In genomic region chr2:176156301-176156958, GRCh38 we compare ENCODE assay signal across 23 cellular contexts. TPM values are rescaled to one million over a fixed set of nuclear protein-coding genes. Genes with fewer than 3 reads are reported as not detected.
DNase-seq lines count a peak whose midpoint lies in the region; ATAC-seq, FAIRE-seq and TF ChIP-seq lines count a peak whose summit lies in the region.
"Had no signal": no experiment of that assay in that cellular context is flagged by ENCODE, and none has a peak within 500 bp of the region (broad histone marks: within the 10 kb centered on the region; RNA-seq: fewer than 3 reads in every experiment).

No MANE protein-coding gene starts in this region.

- TF ChIP-seq CTCF in heart left ventricle (IDR thresholded peaks at IDR 0.05) (no peak), nephron progenitor cell (IDR thresholded peaks at IDR 0.05) (no peak), Peyer's patch (IDR thresholded peaks at IDR 0.05) (no peak), HepG2 (CRISPR knock-in tag; IDR thresholded peaks at IDR 0.05) (no peak)

- ATAC-seq in heart left ventricle (no peak), HepG2 (no peak)
- ATAC-seq: lower lobe of right lung, right cardiac atrium had no signal

- intact Hi-C loops in cardiac septum (cut with DNase I) (loop anchor here (2.0 kb wide), 1 partner anchor 14 kb away; no protein-coding TSS in a partner anchor), heart left ventricle (cut with DNase I) (loop anchor here in 1 of 10 donors (10.0 kb wide), 1 partner anchor 108 kb away; the partner anchor contains the start of gene MTX2), HepG2 (cut with micrococcal nuclease; ENCODE audit: unreplicated experiment) (no loop called here)

- peaks cover 82% of the 10 kb centered on the region for H3K4me1 Mint-ChIP-seq in nephron progenitor cell

- H3K9ac ChIP-seq in HepG2 (ENCODE audit: insufficient read depth, low read depth, low read length) = no peak overlapping the region

- H3K4me3 Mint-ChIP-seq in nephron progenitor cell = peak overlapping the region; percentile 88

- H3K9me3 ChIP-seq in heart left ventricle = no peaks in the 10 kb centered on the region
- H3K9me3 ChIP-seq in Peyer's patch = no peaks in the 10 kb centered on the region
- no peaks in the 10 kb centered on the region for H3K9me3 ChIP-seq in HepG2 (ENCODE audit: low read length)
- H3K9me3 ChIP-seq: lower lobe of right lung had no signal

- no peaks in the 10 kb centered on the region for H3K27me3 Mint-ChIP-seq in nephron progenitor cell (ENCODE audit: low read depth, poor library complexity)

- DNase-seq in cardiac septum (ENCODE audit: low spot score) (peak; percentile 33), heart left ventricle (no peak), ecto neural progenitor cell (ENCODE audit: low spot score) (peak; percentile 38), nephron progenitor cell (no peak), Peyer's patch (no peak), HepG2 (ENCODE audit: low spot score) (no peak), Ammon's horn (ENCODE audit: low spot score) (no peak), NCI-H446 treated with DMSO at 0.1 percent for 48 hours (lab: John Stamatoyannopoulos, UW) (no peak)
- DNase-seq: activated CD8-positive, alpha-beta memory T cell treated with anti-CD3 and anti-CD28 coated beads, Interleukin-2, amount 50 U/mL, for 4 hours; activated effector memory CD4-positive, alpha-beta T cell treated with anti-CD3 and anti-CD28 coated beads, Interleukin-2, amount 50 U/mL, for 16 hours; CD4-positive, CD25-positive, alpha-beta regulatory T cell; effector memory CD4-positive, alpha-beta T cell; KBM-7; lower lobe of right lung; OCI-M1; right cardiac atrium; stimulated activated CD4-positive, alpha-beta T cell treated with anti-CD3 and anti-CD28 coated beads, Interleukin-15, amount 100 ng/mL, for 24 hours had no signal

- BruUV-seq in HepG2 (replicated peaks; lab: Mats Ljungman, UMichigan) = no TSS peak

- H3K27ac ChIP-seq in heart left ventricle (no peak overlapping the region), Peyer's patch (no peak overlapping the region), HepG2 (ENCODE audit: extremely low read length, insufficient read depth, low read length) (no peak overlapping the region)
- H3K27ac ChIP-seq: lower lobe of right lung, VCaP had no signal

- peaks cover 35% of the 10 kb centered on the region for H3K36me3 Mint-ChIP-seq in nephron progenitor cell (ENCODE audit: low read depth)
- H3K36me3 Mint-ChIP-seq: CD4-positive, CD25-positive, alpha-beta regulatory T cell had no signal

- no peak for TF ChIP-seq RAD21 in HepG2 (CRISPR knock-in tag; IDR thresholded peaks at IDR 0.05)

- H3K27me3 ChIP-seq in heart left ventricle (peaks cover 74 to 100% (median 98%) of the 10 kb centered on the region in 9 donors), Peyer's patch (no peaks in the 10 kb centered on the region), HepG2 (ENCODE audit: control insufficient read depth in 1 of 2, insufficient read depth in 2 of 2, low read length in 2 of 2) (peaks cover 13 to 93% of the 10 kb centered on the region in 2 experiments)

- POLR2A ChIA-PET in HepG2 (lab: Yijun Ruan, JAX) = no interaction called here

- H3K4me1 ChIP-seq in heart left ventricle = peaks cover 0 to 47% (median 16%) of the 10 kb centered on the region in 12 donors
- H3K4me1 ChIP-seq in Peyer's patch = peaks cover 0 to 23% (median 0%) of the 10 kb centered on the region in 4 donors
- H3K4me1 ChIP-seq in HepG2 (ENCODE audit: insufficient read depth, low read length) = peaks cover 38% of the 10 kb centered on the region

- 12 to 35% (median 28%) methylated on average over 12 of the region's 12 CpGs for WGBS in heart left ventricle, 4 donors
- 36% methylated on average over 12 of the region's 12 CpGs for WGBS in HepG2 (ENCODE audit: low lambda C conversion rate)

- H3K27ac Mint-ChIP-seq in nephron progenitor cell = peak overlapping the region; percentile 99
- H3K27ac Mint-ChIP-seq: CD4-positive, CD25-positive, alpha-beta regulatory T cell had no signal

- in situ Hi-C loops in HepG2 (cut with HindIII; ENCODE audit: extremely low pct_ligation_motif_present, low pct_unique_long_range_greater_than_20kb) = no loop called here

- no peak overlapping the region for H2AFZ ChIP-seq in HepG2 (ENCODE audit: low read length)

- no peaks in the 10 kb centered on the region for H3K36me3 ChIP-seq in heart left ventricle
- H3K36me3 ChIP-seq in Peyer's patch = peaks cover 0 to 11% (median 0%) of the 10 kb centered on the region in 3 donors
- H3K36me3 ChIP-seq in HepG2 (replicated peaks in 1 of 2; ENCODE audit: control insufficient read depth in 1 of 2, insufficient read depth in 2 of 2, low read length in 2 of 2) = no peaks in the 10 kb centered on the region
- H3K36me3 ChIP-seq: lower lobe of right lung had no signal

- H4K20me1 ChIP-seq in HepG2 (ENCODE audit: insufficient read depth, low read length) = no peaks in the 10 kb centered on the region

- H3K4me3 ChIP-seq in heart left ventricle (peak overlapping the region in 4 of 12 donors; percentile 10 to 44 (median 34)), Peyer's patch (peak overlapping the region in 2 of 4 donors; percentile 44 to 62), HepG2 (replicated peaks in 1 of 3; ENCODE audit: insufficient read depth in 1 of 3, low read depth in 2 of 3, low read length in 3 of 3) (no peak overlapping the region)
- H3K4me3 ChIP-seq: lower lobe of right lung had no signal

- H3K79me2 ChIP-seq in HepG2 (ENCODE audit: insufficient read depth, low read length) = no peaks in the 10 kb centered on the region

- no peak overlapping the region for H3K4me2 ChIP-seq in HepG2 (ENCODE audit: low read depth, low read length)

- CTCF ChIA-PET in HepG2 (lab: Yijun Ruan, JAX; ENCODE audit: low intra/inter-chr PET ratio, low total read pairs) = no interaction called here

- no peak for FAIRE-seq in HepG2 (lab: Jason Lieb, UNC)
- FAIRE-seq: G401.6 had no signal

- H3K9me3 Mint-ChIP-seq in nephron progenitor cell = no peaks in the 10 kb centered on the region

- no peak for TF ChIP-seq EP300 in HepG2 (IDR thresholded peaks at IDR 0.05; ENCODE audit: low read depth in 2 of 2, low read length in 2 of 2)
- no peak for TF ChIP-seq EP300 in HepG2 (CRISPR knock-in tag; IDR thresholded peaks at IDR 0.05; ENCODE audit: borderline replicate concordance)

- TF ChIP-seq POLR2A in heart left ventricle (IDR thresholded peaks at IDR 0.05) = no peak
- no peak for TF ChIP-seq POLR2A in Peyer's patch (IDR thresholded peaks at IDR 0.05)
- TF ChIP-seq POLR2A in HepG2 (IDR thresholded peaks at IDR 0.05; ENCODE audit: insufficient read depth in 1 of 2, low read depth in 2 of 2, low read length in 2 of 2) = no peak

RNA-seq across cellular contexts. Expression of gene HOXD3, which starts 0.7 kb away (rescaled TPM):
- total RNA-seq in cardiac septum = 1.0 TPM
- total RNA-seq in heart left ventricle = 1 to 10 TPM in 2 of 9 donors, under 1 TPM in 7; 0.35 to 1.4 (median 0.56) TPM
- under 1 TPM; 0.04 to 0.30 TPM for polyA plus RNA-seq in heart left ventricle
- 1 to 10 TPM; 2.0 to 9.1 (median 8.3) TPM for total RNA-seq in Peyer's patch
- 0.08 and 0.09 TPM in 2 replicates for total RNA-seq in HepG2 (2016; rRNA removed; fragmentation: Illumina TruSeq; extraction: Trizol)
- total RNA-seq in HepG2 (2016; cell fraction: cytosol; rRNA removed; fragmentation: Illumina TruSeq; extraction: Trizol; ENCODE audit: low read depth) = not detected in 2 replicates
- 0.04 TPM in 1 of 2 replicates, not detected in the other for total RNA-seq in HepG2 (2016; cell fraction: insoluble cytoplasmic fraction; rRNA removed; fragmentation: Illumina TruSeq; extraction: Trizol)
- 0.06 and 0.14 TPM in 2 replicates for total RNA-seq in HepG2 (2016; cell fraction: membrane; rRNA removed; fragmentation: Illumina TruSeq; extraction: Trizol)
- 0.19 TPM in 1 of 2 replicates, not detected in the other for total RNA-seq in HepG2 (2016; cell fraction: nucleus; rRNA removed; fragmentation: Illumina TruSeq; extraction: Trizol)
- polyA plus RNA-seq in HepG2 (2011; rRNA removed) = 0.05 TPM in 1 of 2 replicates, not detected in the other
- polyA plus RNA-seq in HepG2 (2011; cell fraction: cytosol; rRNA removed) = not detected in 2 replicates
- 0.07 TPM in 1 of 2 replicates, not detected in the other for polyA plus RNA-seq in HepG2 (2011; cell fraction: nucleus; rRNA removed)
- 0.09 TPM in 1 of 2 replicates, not detected in the other for polyA plus RNA-seq in HepG2 (2012)
- polyA plus RNA-seq in HepG2 (2016; cell fraction: cytosol; fragmentation: Illumina TruSeq; extraction: Trizol; ENCODE audit: low read depth) = not detected in 2 replicates
- polyA plus RNA-seq in HepG2 (2016; cell fraction: insoluble cytoplasmic fraction; fragmentation: Illumina TruSeq; extraction: Trizol; ENCODE audit: low read depth) = 0.28 TPM in 1 of 2 replicates, not detected in the other
- polyA plus RNA-seq in HepG2 (2016; cell fraction: membrane; fragmentation: Illumina TruSeq; extraction: Trizol; ENCODE audit: low read depth) = 0.07 TPM in 1 of 2 replicates, not detected in the other
- not detected in 2 replicates for polyA plus RNA-seq in HepG2 (2016; cell fraction: nucleus; fragmentation: Illumina TruSeq; extraction: Trizol; ENCODE audit: insufficient read depth, low read depth)
- not detected in 2 replicates for polyA minus RNA-seq in HepG2 (2011; rRNA and poly(A)+ RNA removed; ENCODE audit: low replicate concordance)
- polyA minus RNA-seq in HepG2 (2011; cell fraction: cytosol; rRNA and poly(A)+ RNA removed) = not detected in 2 replicates
- not detected in 2 replicates for polyA minus RNA-seq in HepG2 (2011; cell fraction: nucleus; rRNA and poly(A)+ RNA removed)
- total RNA-seq: CD4-positive, CD25-positive, alpha-beta regulatory T cell; fibroblast of lung; myocyte; osteocyte; right cardiac atrium; T-helper 2 cell treated with Interferon-gamma antibody and Interleukin-4, amounts not matched to agents 100 ng/mL and 5 ng/mL, for 36 hours had no signal
- polyA plus RNA-seq: CD4-positive, CD25-positive, alpha-beta regulatory T cell; fibroblast of lung had no signal

RNA-seq across cellular contexts. Expression of gene HOXD4, which starts 5.1 kb away (rescaled TPM):
- total RNA-seq in cardiac septum (0.70 TPM), heart left ventricle (under 1 TPM in 7 of 9 donors, not detected in 2; 0.17 to 0.96 (median 0.42) TPM), Peyer's patch (10 to 100 TPM in 2 of 4 donors, 1 to 10 TPM in 2; 1.7 to 13.2 (median 7.0) TPM), HepG2 (2016; rRNA removed; fragmentation: Illumina TruSeq; extraction: Trizol) (0.31 TPM in 1 of 2 replicates, not detected in the other)
- polyA plus RNA-seq in heart left ventricle (under 1 TPM; 0.10 to 0.19 TPM), HepG2 (2011; rRNA removed) (not detected in 2 replicates)
- not detected in 2 replicates for total RNA-seq in HepG2 (2016; cell fraction: cytosol; rRNA removed; fragmentation: Illumina TruSeq; extraction: Trizol; ENCODE audit: low read depth)
- total RNA-seq in HepG2 (2016; cell fraction: insoluble cytoplasmic fraction; rRNA removed; fragmentation: Illumina TruSeq; extraction: Trizol) = 0.19 TPM in 1 of 2 replicates, not detected in the other
- total RNA-seq in HepG2 (2016; cell fraction: membrane; rRNA removed; fragmentation: Illumina TruSeq; extraction: Trizol) = 0.12 TPM in 1 of 2 replicates, not detected in the other
- total RNA-seq in HepG2 (2016; cell fraction: nucleus; rRNA removed; fragmentation: Illumina TruSeq; extraction: Trizol) = 0.34 TPM in 1 of 2 replicates, not detected in the other
- polyA plus RNA-seq in HepG2 (2011; cell fraction: cytosol; rRNA removed) = not detected in 2 replicates
- not detected in 2 replicates for polyA plus RNA-seq in HepG2 (2011; cell fraction: nucleus; rRNA removed)
- not detected in 2 replicates for polyA plus RNA-seq in HepG2 (2012)
- polyA plus RNA-seq in HepG2 (2016; cell fraction: cytosol; fragmentation: Illumina TruSeq; extraction: Trizol; ENCODE audit: low read depth) = 0.15 TPM in 1 of 2 replicates, not detected in the other
- polyA plus RNA-seq in HepG2 (2016; cell fraction: insoluble cytoplasmic fraction; fragmentation: Illumina TruSeq; extraction: Trizol; ENCODE audit: low read depth) = not detected in 2 replicates
- polyA plus RNA-seq in HepG2 (2016; cell fraction: membrane; fragmentation: Illumina TruSeq; extraction: Trizol; ENCODE audit: low read depth) = 0.10 and 0.17 TPM in 2 replicates
- polyA plus RNA-seq in HepG2 (2016; cell fraction: nucleus; fragmentation: Illumina TruSeq; extraction: Trizol; ENCODE audit: insufficient read depth, low read depth) = 0.43 and 1.4 TPM in 2 replicates
- not detected in 2 replicates for polyA minus RNA-seq in HepG2 (2011; rRNA and poly(A)+ RNA removed; ENCODE audit: low replicate concordance)
- not detected in 2 replicates for polyA minus RNA-seq in HepG2 (2011; cell fraction: cytosol; rRNA and poly(A)+ RNA removed)
- not detected in 2 replicates for polyA minus RNA-seq in HepG2 (2011; cell fraction: nucleus; rRNA and poly(A)+ RNA removed)
- total RNA-seq: CD4-positive, CD25-positive, alpha-beta regulatory T cell; fibroblast of lung; myocyte; osteocyte; right cardiac atrium; T-helper 2 cell treated with Interferon-gamma antibody and Interleukin-4, amounts not matched to agents 100 ng/mL and 5 ng/mL, for 36 hours had no signal
- polyA plus RNA-seq: CD4-positive, CD25-positive, alpha-beta regulatory T cell; fibroblast of lung had no signal

RNA-seq across cellular contexts. Expression of gene HOXD8, which starts 26.9 kb away (rescaled TPM):
- total RNA-seq in cardiac septum (1.1 TPM), heart left ventricle (1 to 10 TPM in 3 of 9 donors, under 1 TPM in 6; 0.37 to 1.8 (median 0.59) TPM), Peyer's patch (1 to 10 TPM; 3.3 to 9.1 (median 5.0) TPM), HepG2 (2016; rRNA removed; fragmentation: Illumina TruSeq; extraction: Trizol) (not detected in 2 replicates)
- polyA plus RNA-seq in heart left ventricle (under 1 TPM; 0.21 to 0.42 TPM), HepG2 (2011; rRNA removed) (not detected in 2 replicates)
- not detected in 2 replicates for total RNA-seq in HepG2 (2016; cell fraction: cytosol; rRNA removed; fragmentation: Illumina TruSeq; extraction: Trizol; ENCODE audit: low read depth)
- not detected in 2 replicates for total RNA-seq in HepG2 (2016; cell fraction: insoluble cytoplasmic fraction; rRNA removed; fragmentation: Illumina TruSeq; extraction: Trizol)
- total RNA-seq in HepG2 (2016; cell fraction: membrane; rRNA removed; fragmentation: Illumina TruSeq; extraction: Trizol) = not detected in 2 replicates
- not detected in 2 replicates for total RNA-seq in HepG2 (2016; cell fraction: nucleus; rRNA removed; fragmentation: Illumina TruSeq; extraction: Trizol)
- polyA plus RNA-seq in HepG2 (2011; cell fraction: cytosol; rRNA removed) = not detected in 2 replicates
- not detected in 2 replicates for polyA plus RNA-seq in HepG2 (2011; cell fraction: nucleus; rRNA removed)
- not detected in 2 replicates for polyA plus RNA-seq in HepG2 (2012)
- not detected in 2 replicates for polyA plus RNA-seq in HepG2 (2016; cell fraction: cytosol; fragmentation: Illumina TruSeq; extraction: Trizol; ENCODE audit: low read depth)
- not detected in 2 replicates for polyA plus RNA-seq in HepG2 (2016; cell fraction: insoluble cytoplasmic fraction; fragmentation: Illumina TruSeq; extraction: Trizol; ENCODE audit: low read depth)
- polyA plus RNA-seq in HepG2 (2016; cell fraction: membrane; fragmentation: Illumina TruSeq; extraction: Trizol; ENCODE audit: low read depth) = not detected in 2 replicates
- not detected in 2 replicates for polyA plus RNA-seq in HepG2 (2016; cell fraction: nucleus; fragmentation: Illumina TruSeq; extraction: Trizol; ENCODE audit: insufficient read depth, low read depth)
- not detected in 2 replicates for polyA minus RNA-seq in HepG2 (2011; rRNA and poly(A)+ RNA removed; ENCODE audit: low replicate concordance)
- polyA minus RNA-seq in HepG2 (2011; cell fraction: cytosol; rRNA and poly(A)+ RNA removed) = not detected in 2 replicates
- not detected in 2 replicates for polyA minus RNA-seq in HepG2 (2011; cell fraction: nucleus; rRNA and poly(A)+ RNA removed)
- total RNA-seq: CD4-positive, CD25-positive, alpha-beta regulatory T cell; fibroblast of lung; osteocyte; T-helper 2 cell treated with Interferon-gamma antibody and Interleukin-4, amounts not matched to agents 100 ng/mL and 5 ng/mL, for 36 hours had no signal
- polyA plus RNA-seq: CD4-positive, CD25-positive, alpha-beta regulatory T cell; fibroblast of lung had no signal

RNA-seq across cellular contexts. Expression of gene HOXD1, which starts 32.0 kb away (rescaled TPM):
- total RNA-seq in cardiac septum (0.59 TPM), heart left ventricle (under 1 TPM in 4 of 9 donors, not detected in 5; 0.16 to 0.51 (median 0.24) TPM), Peyer's patch (10 to 100 TPM in 1 of 4 donors, 1 to 10 TPM in 3; 2.5 to 11.5 (median 9.5) TPM), HepG2 (2016; rRNA removed; fragmentation: Illumina TruSeq; extraction: Trizol) (10.0 and 10.4 TPM in 2 replicates)
- polyA plus RNA-seq in heart left ventricle (under 1 TPM in 1 of 2 donors, not detected in 1; 0.08 TPM), HepG2 (2011; rRNA removed) (11.4 and 22.3 TPM in 2 replicates)
- 3.9 and 5.5 TPM in 2 replicates for total RNA-seq in HepG2 (2016; cell fraction: cytosol; rRNA removed; fragmentation: Illumina TruSeq; extraction: Trizol; ENCODE audit: low read depth)
- total RNA-seq in HepG2 (2016; cell fraction: insoluble cytoplasmic fraction; rRNA removed; fragmentation: Illumina TruSeq; extraction: Trizol) = 9.0 and 10.0 TPM in 2 replicates
- 12.1 and 12.7 TPM in 2 replicates for total RNA-seq in HepG2 (2016; cell fraction: membrane; rRNA removed; fragmentation: Illumina TruSeq; extraction: Trizol)
- total RNA-seq in HepG2 (2016; cell fraction: nucleus; rRNA removed; fragmentation: Illumina TruSeq; extraction: Trizol) = 9.0 and 9.2 TPM in 2 replicates
- 11.0 and 19.4 TPM in 2 replicates for polyA plus RNA-seq in HepG2 (2011; cell fraction: cytosol; rRNA removed)
- 25.8 and 48.1 TPM in 2 replicates for polyA plus RNA-seq in HepG2 (2011; cell fraction: nucleus; rRNA removed)
- polyA plus RNA-seq in HepG2 (2012) = 4.8 and 6.2 TPM in 2 replicates
- 6.7 and 8.7 TPM in 2 replicates for polyA plus RNA-seq in HepG2 (2016; cell fraction: cytosol; fragmentation: Illumina TruSeq; extraction: Trizol; ENCODE audit: low read depth)
- 20.9 and 25.0 TPM in 2 replicates for polyA plus RNA-seq in HepG2 (2016; cell fraction: insoluble cytoplasmic fraction; fragmentation: Illumina TruSeq; extraction: Trizol; ENCODE audit: low read depth)
- polyA plus RNA-seq in HepG2 (2016; cell fraction: membrane; fragmentation: Illumina TruSeq; extraction: Trizol; ENCODE audit: low read depth) = 17.7 and 19.0 TPM in 2 replicates
- 28.7 and 32.9 TPM in 2 replicates for polyA plus RNA-seq in HepG2 (2016; cell fraction: nucleus; fragmentation: Illumina TruSeq; extraction: Trizol; ENCODE audit: insufficient read depth, low read depth)
- polyA minus RNA-seq in HepG2 (2011; rRNA and poly(A)+ RNA removed; ENCODE audit: low replicate concordance) = 9.8 TPM in 1 of 2 replicates, not detected in the other
- polyA minus RNA-seq in HepG2 (2011; cell fraction: cytosol; rRNA and poly(A)+ RNA removed) = 7.5 and 12.1 TPM in 2 replicates
- polyA minus RNA-seq in HepG2 (2011; cell fraction: nucleus; rRNA and poly(A)+ RNA removed) = 6.0 and 15.7 TPM in 2 replicates
- total RNA-seq: CD4-positive, CD25-positive, alpha-beta regulatory T cell; fibroblast of lung; myocyte; osteocyte; right cardiac atrium; T-helper 2 cell treated with Interferon-gamma antibody and Interleukin-4, amounts not matched to agents 100 ng/mL and 5 ng/mL, for 36 hours had no signal
- polyA plus RNA-seq: CD4-positive, CD25-positive, alpha-beta regulatory T cell; fibroblast of lung had no signal

RNA-seq across cellular contexts. Expression of gene HOXD9, which starts 33.9 kb away (rescaled TPM):
- not detected for total RNA-seq in cardiac septum
- total RNA-seq in heart left ventricle = under 1 TPM in 2 of 9 donors, not detected in 7; 0.40 to 0.43 TPM
- under 1 TPM in 1 of 2 donors, not detected in 1; 0.23 TPM for polyA plus RNA-seq in heart left ventricle
- total RNA-seq in Peyer's patch = under 1 TPM in 1 of 4 donors, not detected in 3; 0.70 TPM
- total RNA-seq in HepG2 (2016; rRNA removed; fragmentation: Illumina TruSeq; extraction: Trizol) = not detected in 2 replicates
- not detected in 2 replicates for total RNA-seq in HepG2 (2016; cell fraction: cytosol; rRNA removed; fragmentation: Illumina TruSeq; extraction: Trizol; ENCODE audit: low read depth)
- total RNA-seq in HepG2 (2016; cell fraction: insoluble cytoplasmic fraction; rRNA removed; fragmentation: Illumina TruSeq; extraction: Trizol) = not detected in 2 replicates
- not detected in 2 replicates for total RNA-seq in HepG2 (2016; cell fraction: membrane; rRNA removed; fragmentation: Illumina TruSeq; extraction: Trizol)
- total RNA-seq in HepG2 (2016; cell fraction: nucleus; rRNA removed; fragmentation: Illumina TruSeq; extraction: Trizol) = not detected in 2 replicates
- polyA plus RNA-seq in HepG2 (2011; rRNA removed) = not detected in 2 replicates
- not detected in 2 replicates for polyA plus RNA-seq in HepG2 (2011; cell fraction: cytosol; rRNA removed)
- not detected in 2 replicates for polyA plus RNA-seq in HepG2 (2011; cell fraction: nucleus; rRNA removed)
- polyA plus RNA-seq in HepG2 (2012) = not detected in 2 replicates
- not detected in 2 replicates for polyA plus RNA-seq in HepG2 (2016; cell fraction: cytosol; fragmentation: Illumina TruSeq; extraction: Trizol; ENCODE audit: low read depth)
- not detected in 2 replicates for polyA plus RNA-seq in HepG2 (2016; cell fraction: insoluble cytoplasmic fraction; fragmentation: Illumina TruSeq; extraction: Trizol; ENCODE audit: low read depth)
- not detected in 2 replicates for polyA plus RNA-seq in HepG2 (2016; cell fraction: membrane; fragmentation: Illumina TruSeq; extraction: Trizol; ENCODE audit: low read depth)
- polyA plus RNA-seq in HepG2 (2016; cell fraction: nucleus; fragmentation: Illumina TruSeq; extraction: Trizol; ENCODE audit: insufficient read depth, low read depth) = not detected in 2 replicates
- 0.61 TPM in 1 of 2 replicates, not detected in the other for polyA minus RNA-seq in HepG2 (2011; rRNA and poly(A)+ RNA removed; ENCODE audit: low replicate concordance)
- polyA minus RNA-seq in HepG2 (2011; cell fraction: cytosol; rRNA and poly(A)+ RNA removed) = not detected in 2 replicates
- not detected in 2 replicates for polyA minus RNA-seq in HepG2 (2011; cell fraction: nucleus; rRNA and poly(A)+ RNA removed)
- total RNA-seq: CD4-positive, CD25-positive, alpha-beta regulatory T cell; fibroblast of lung; osteocyte; right cardiac atrium; T-helper 2 cell treated with Interferon-gamma antibody and Interleukin-4, amounts not matched to agents 100 ng/mL and 5 ng/mL, for 36 hours had no signal
- polyA plus RNA-seq: CD4-positive, CD25-positive, alpha-beta regulatory T cell; fibroblast of lung had no signal

Comparison
In these comparisons a context has a peak if more than half of its experiments do, and no peak if none do; other contexts are left out.
1. DNase-seq: peak in cardiac septum (single experiment) and ecto neural progenitor cell (single experiment); none in heart left ventricle (0 of 5), nephron progenitor cell (single experiment), Peyer's patch (0 of 3), HepG2 (single experiment), Ammon's horn (single experiment) and NCI-H446 treated with DMSO at 0.1 percent for 48 hours (single experiment).